ENCODE assay signal across 18 cellular contexts in the genomic region with DNA sequence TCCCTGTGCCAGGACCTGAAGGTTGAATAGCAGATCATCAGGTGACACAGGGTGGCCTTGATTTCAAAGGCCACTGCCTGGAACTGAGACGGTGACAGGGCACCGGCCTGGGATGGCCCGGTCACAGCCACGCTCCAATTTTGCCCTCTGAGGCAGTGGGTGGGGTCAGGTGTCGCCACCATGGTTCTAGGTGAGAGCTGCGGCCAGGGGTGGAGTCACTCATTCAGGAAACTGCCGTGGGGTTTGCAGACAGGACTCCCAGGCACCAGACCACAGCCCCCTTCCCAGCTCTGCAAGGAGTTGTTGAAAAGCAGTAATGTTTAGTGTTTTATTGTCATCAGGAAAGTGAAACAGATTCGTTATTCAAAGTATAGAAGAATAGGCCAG. TPM values are rescaled to one million over a fixed set of nuclear protein-coding genes. Genes with fewer than 3 reads are reported as not detected.
DNase-seq lines count a peak whose midpoint lies in the region; ATAC-seq and TF ChIP-seq lines count a peak whose summit lies in the region.
"Had no signal": no experiment of that assay in that cellular context is flagged by ENCODE, and none has a peak within 500 bp of the region (broad histone marks: within the 10 kb centered on the region; RNA-seq: fewer than 3 reads in every experiment).

No MANE protein-coding gene starts in this region.

- H3K9ac ChIP-seq in BLaER1 treated with 17β-estradiol and CSF1 and Interleukin-3, amounts not matched to agents 10 nM and 100 nM = peak overlapping the region in 6 of 11 experiments; percentile 1 to 41 (median 26); a peak in 7 of 22 replicates

- H3K4me2 ChIP-seq in BLaER1 treated with 17β-estradiol and CSF1 and Interleukin-3, amounts not matched to agents 10 nM and 100 nM = peak overlapping the region; percentile 28 to 89 (median 77)

- intact Hi-C loops in natural killer cell (cut with micrococcal nuclease) = no loop called here

- no peaks in the 10 kb centered on the region for H3K9me3 ChIP-seq in BLaER1 treated with 17β-estradiol and CSF1 and Interleukin-3, amounts not matched to agents 10 nM and 100 nM (replicated peaks in 1 of 11)
- no peaks in the 10 kb centered on the region for H3K9me3 ChIP-seq in CD8-positive, alpha-beta memory T cell (ENCODE audit: low read length)

- H3K4me1 Mint-ChIP-seq in CD8-positive, alpha-beta memory T cell = peaks cover 43 to 55% (median 54%) of the 10 kb centered on the region in 3 donors
- H3K4me1 Mint-ChIP-seq in activated CD8-positive, alpha-beta T cell treated with anti-CD3 and anti-CD28 coated beads, Interleukin-2, amount 10 ng/mL, durations not matched to agents 7 days and 5 days (ENCODE audit: low read depth) = peaks cover 25% of the 10 kb centered on the region
- H3K4me1 Mint-ChIP-seq in natural killer cell (peaks cover 42 to 56% of the 10 kb centered on the region in 2 donors), endothelial cell (ENCODE audit: unreplicated experiment) (peaks cover 14% of the 10 kb centered on the region)
- H3K4me1 Mint-ChIP-seq: mesothelial cell of epicardium had no signal

- H3K4me1 ChIP-seq in BLaER1 treated with 17β-estradiol and CSF1 and Interleukin-3, amounts not matched to agents 10 nM and 100 nM = peaks cover 39 to 70% (median 68%) of the 10 kb centered on the region in 10 experiments
- peaks cover 28% of the 10 kb centered on the region for H3K4me1 ChIP-seq in CD8-positive, alpha-beta memory T cell (ENCODE audit: insufficient read depth, low read length)
- H3K4me1 ChIP-seq: foreskin keratinocyte had no signal

- peak in 1 of 5 donors; percentile 27 for DNase-seq in CD8-positive, alpha-beta memory T cell
- no peak for DNase-seq in activated CD8-positive, alpha-beta T cell treated with anti-CD3 and anti-CD28 coated beads, Interleukin-2, amount 10 ng/mL, durations not matched to agents 7 days and 5 days
- DNase-seq in natural killer cell (peak; percentile 24), endothelial cell (ENCODE audit: low spot score) (no peak), T1000 (lab: John Stamatoyannopoulos, UW) (no peak)
- DNase-seq: EL, foreskin keratinocyte, NCI-H1694 treated with DMSO at 0.1 percent for 48 hours, NCI-H524 treated with DMSO at 0.1 percent for 48 hours, substantia nigra had no signal

- H3K27me3 ChIP-seq in BLaER1 treated with 17β-estradiol and CSF1 and Interleukin-3, amounts not matched to agents 10 nM and 100 nM = peaks cover 0 to 15% (median 0%) of the 10 kb centered on the region in 11 experiments; a peak in 5 of 22 replicates
- no peaks in the 10 kb centered on the region for H3K27me3 ChIP-seq in CD8-positive, alpha-beta memory T cell (ENCODE audit: insufficient read depth, low read length, poor library complexity, severe bottlenecking)
- H3K27me3 ChIP-seq: foreskin keratinocyte had no signal

- POLR2A ChIA-PET in CD8-positive, alpha-beta memory T cell (lab: Charles Lee) = no interaction called here
- POLR2A ChIA-PET in activated CD8-positive, alpha-beta T cell treated with anti-CD3 and anti-CD28 coated beads, Interleukin-2, amount 10 ng/mL, durations not matched to agents 7 days and 5 days (lab: Charles Lee) = no interaction called here

- no peak for TF ChIP-seq CTCF in natural killer cell (IDR thresholded peaks at IDR 0.05)
- TF ChIP-seq CTCF in endothelial cell (IDR thresholded peaks at IDR 0.05; ENCODE audit: unreplicated experiment) = no peak

- no peaks in the 10 kb centered on the region for H4K20me1 ChIP-seq in BLaER1 treated with 17β-estradiol and CSF1 and Interleukin-3, amounts not matched to agents 10 nM and 100 nM

- peaks cover 0 to 2% (median 0%) of the 10 kb centered on the region in 5 donors for H3K9me3 Mint-ChIP-seq in CD8-positive, alpha-beta memory T cell
- no peaks in the 10 kb centered on the region for H3K9me3 Mint-ChIP-seq in activated CD8-positive, alpha-beta T cell treated with anti-CD3 and anti-CD28 coated beads, Interleukin-2, amount 10 ng/mL, durations not matched to agents 7 days and 5 days (ENCODE audit: insufficient read depth)
- H3K9me3 Mint-ChIP-seq in natural killer cell = peaks cover 3 to 7% of the 10 kb centered on the region in 2 donors
- no peaks in the 10 kb centered on the region for H3K9me3 Mint-ChIP-seq in endothelial cell (ENCODE audit: unreplicated experiment)
- H3K9me3 Mint-ChIP-seq: mesothelial cell of epicardium had no signal

- H3K27me3 Mint-ChIP-seq in CD8-positive, alpha-beta memory T cell = no peaks in the 10 kb centered on the region
- peaks cover 10% of the 10 kb centered on the region for H3K27me3 Mint-ChIP-seq in activated CD8-positive, alpha-beta T cell treated with anti-CD3 and anti-CD28 coated beads, Interleukin-2, amount 10 ng/mL, durations not matched to agents 7 days and 5 days (ENCODE audit: low read depth)
- H3K27me3 Mint-ChIP-seq in natural killer cell (ENCODE audit: low read depth in 2 of 2) (peaks cover 0 to 24% of the 10 kb centered on the region in 2 donors), endothelial cell (ENCODE audit: unreplicated experiment) (peaks cover 7% of the 10 kb centered on the region)

- H3K4me3 Mint-ChIP-seq in CD8-positive, alpha-beta memory T cell = peak overlapping the region; percentile 25 to 82 (median 71)
- H3K4me3 Mint-ChIP-seq in activated CD8-positive, alpha-beta T cell treated with anti-CD3 and anti-CD28 coated beads, Interleukin-2, amount 10 ng/mL, durations not matched to agents 7 days and 5 days = peak overlapping the region; percentile 4
- H3K4me3 Mint-ChIP-seq in natural killer cell = peak overlapping the region; percentile 80
- no peak overlapping the region for H3K4me3 Mint-ChIP-seq in endothelial cell (ENCODE audit: unreplicated experiment)
- H3K4me3 Mint-ChIP-seq: mesothelial cell of epicardium had no signal

- H3K27ac Mint-ChIP-seq in CD8-positive, alpha-beta memory T cell = peak overlapping the region in 7 of 8 donors; percentile 46 to 86 (median 78)
- H3K27ac Mint-ChIP-seq in activated CD8-positive, alpha-beta T cell treated with anti-CD3 and anti-CD28 coated beads, Interleukin-2, amount 10 ng/mL, durations not matched to agents 7 days and 5 days = peak overlapping the region; percentile 80
- H3K27ac Mint-ChIP-seq in natural killer cell (peak overlapping the region; percentile 50 to 86), endothelial cell (ENCODE audit: unreplicated experiment) (no peak overlapping the region)
- H3K27ac Mint-ChIP-seq: activated T-helper 2 cell treated with anti-CD3 and anti-CD28 coated beads, Interferon-gamma antibody, Interleukin-2, Interleukin-4, amounts not matched to agents 10 μg/mL and 5 μg/mL and 100 μg/mL, durations not matched to agents 14 hours and 24 hours and 36 hours; mesothelial cell of epicardium had no signal

- ATAC-seq in activated CD8-positive, alpha-beta T cell treated with anti-CD3 and anti-CD28 coated beads, Interleukin-2, amount 10 ng/mL, durations not matched to agents 7 days and 5 days = no peak
- peak; percentile 3 to 45 (median 24) for ATAC-seq in natural killer cell
- no peak for ATAC-seq in HG03139 (IDR thresholded peaks at IDR 0.05; ENCODE audit: unreplicated experiment)
- ATAC-seq: foreskin keratinocyte, Panc1 had no signal

- peak overlapping the region in 6 of 11 experiments; percentile 13 to 63 (median 40); a peak in 7 of 22 replicates for H3K27ac ChIP-seq in BLaER1 treated with 17β-estradiol and CSF1 and Interleukin-3, amounts not matched to agents 10 nM and 100 nM
- H3K27ac ChIP-seq in CD8-positive, alpha-beta memory T cell (ENCODE audit: low read depth, low read length) = no peak overlapping the region
- H3K27ac ChIP-seq: C4-2B, foreskin keratinocyte had no signal

- H3K36me3 ChIP-seq in BLaER1 treated with 17β-estradiol and CSF1 and Interleukin-3, amounts not matched to agents 10 nM and 100 nM = no peaks in the 10 kb centered on the region
- H3K36me3 ChIP-seq in CD8-positive, alpha-beta memory T cell (ENCODE audit: insufficient read depth, low read length) = no peaks in the 10 kb centered on the region

- H3K36me3 Mint-ChIP-seq in CD8-positive, alpha-beta memory T cell = peaks cover 0 to 3% (median 0%) of the 10 kb centered on the region in 3 donors
- H3K36me3 Mint-ChIP-seq in activated CD8-positive, alpha-beta T cell treated with anti-CD3 and anti-CD28 coated beads, Interleukin-2, amount 10 ng/mL, durations not matched to agents 7 days and 5 days (ENCODE audit: low read depth) = peaks cover 5% of the 10 kb centered on the region
- H3K36me3 Mint-ChIP-seq in natural killer cell = no peaks in the 10 kb centered on the region
- peaks cover 8% of the 10 kb centered on the region for H3K36me3 Mint-ChIP-seq in endothelial cell (ENCODE audit: low read depth, unreplicated experiment)
- H3K36me3 Mint-ChIP-seq: mesothelial cell of epicardium had no signal

- H3K4me3 ChIP-seq in BLaER1 treated with 17β-estradiol and CSF1 and Interleukin-3, amounts not matched to agents 10 nM and 100 nM = no peak overlapping the region; a peak in 1 of 20 replicates
- no peak overlapping the region for H3K4me3 ChIP-seq in CD8-positive, alpha-beta memory T cell (ENCODE audit: low read length)

- CTCF ChIA-PET in CD8-positive, alpha-beta memory T cell (lab: Charles Lee) = interaction anchor here (0.8 to 1.0 kb wide), 2 partner anchors 9 to 11 kb away, joined by 3 read pairs; no protein-coding TSS in a partner anchor
- CTCF ChIA-PET in activated CD8-positive, alpha-beta T cell treated with anti-CD3 and anti-CD28 coated beads, Interleukin-2, amount 10 ng/mL, durations not matched to agents 7 days and 5 days (lab: Charles Lee) = no interaction called here

RNA-seq across cellular contexts. Expression of a gene that starts 17.3 kb away (rescaled TPM):
- total RNA-seq in CD8-positive, alpha-beta memory T cell = 10 to 100 TPM in 1 of 2 experiments, 1 to 10 TPM in 1; 9.7 to 15.5 TPM
- polyA plus RNA-seq in CD8-positive, alpha-beta memory T cell = not detected
- 10 to 100 TPM; 13.7 to 50.1 TPM for total RNA-seq in activated CD8-positive, alpha-beta T cell treated with anti-CD3 and anti-CD28 coated beads, Interleukin-2, amount 10 ng/mL, durations not matched to agents 7 days and 5 days
- total RNA-seq in natural killer cell (10 to 100 TPM; 26.2 to 30.8 (median 30.2) TPM), endothelial cell (ENCODE audit: unreplicated experiment) (140 TPM)
- total RNA-seq: bronchial epithelial cell, foreskin keratinocyte, omental fat pad had no signal
- polyA plus RNA-seq: foreskin keratinocyte had no signal

RNA-seq across cellular contexts. Expression of a gene that starts 45.8 kb away (rescaled TPM):
- 10 to 100 TPM; 62.2 to 64.3 TPM for total RNA-seq in CD8-positive, alpha-beta memory T cell
- 16.4 TPM for polyA plus RNA-seq in CD8-positive, alpha-beta memory T cell
- 10 to 100 TPM; 43.6 to 47.8 TPM for total RNA-seq in activated CD8-positive, alpha-beta T cell treated with anti-CD3 and anti-CD28 coated beads, Interleukin-2, amount 10 ng/mL, durations not matched to agents 7 days and 5 days
- total RNA-seq in natural killer cell (10 to 100 TPM; 12.9 to 18.6 (median 15.9) TPM), endothelial cell (ENCODE audit: unreplicated experiment) (26.5 TPM)

Comparison
In these comparisons a context has a peak if more than half of its experiments do, and no peak if none do; other contexts are left out.
1. ATAC-seq: peak in natural killer cell (3 of 3); none in activated CD8-positive, alpha-beta T cell treated with anti-CD3 and anti-CD28 coated beads, Interleukin-2, amount 10 ng/mL, durations not matched to agents 7 days and 5 days (single experiment) and HG03139 (single experiment).